ENCODE assay signal across 7 cellular contexts in genomic region chr7:37921340-37921805, GRCh38. TPM values are rescaled to one million over a fixed set of nuclear protein-coding genes. Genes with fewer than 3 reads are reported as not detected.
DNase-seq lines count a peak whose midpoint lies in the region; ATAC-seq and TF ChIP-seq lines count a peak whose summit lies in the region.

No MANE protein-coding gene starts in this region.

- H3K4me3 ChIP-seq in Loucy (ENCODE audit: low read length, poor library complexity, severe bottlenecking) (peak overlapping the region; percentile 95), gastroesophageal sphincter (peak overlapping the region; percentile 77 to 82)

- H3K79me2 ChIP-seq in Loucy (ENCODE audit: insufficient read depth, low read length) = peaks cover 54% of the 10 kb centered on the region

- peaks cover 42% of the 10 kb centered on the region for H3K4me1 ChIP-seq in Loucy (ENCODE audit: insufficient read depth, low read length, poor library complexity, severe bottlenecking)
- H3K4me1 ChIP-seq in gastroesophageal sphincter = peaks cover 0 to 43% (median 5%) of the 10 kb centered on the region in 3 donors

- 11 to 27% methylated on average over 4 to 7 of the region's 17 CpGs for WGBS in gastroesophageal sphincter (ENCODE audit: low coverage in 1 of 2), 2 donors

- no peak for TF ChIP-seq POLR2A in gastroesophageal sphincter (IDR thresholded peaks at IDR 0.05)

- peaks cover 13% of the 10 kb centered on the region for H4K20me1 ChIP-seq in Loucy (ENCODE audit: insufficient read depth, low read length, poor library complexity, severe bottlenecking)

- no peak for TF ChIP-seq EP300 in gastroesophageal sphincter (IDR thresholded peaks at IDR 0.05)

- H3K9me3 ChIP-seq in Loucy (ENCODE audit: insufficient read depth, low read depth, low read length) = 0 out of 2 replicates have a peak, but pooled peaks cover 5% of the 10 kb centered on the region
- peaks cover 0 to 12% (median 0%) of the 10 kb centered on the region in 3 donors for H3K9me3 ChIP-seq in gastroesophageal sphincter

- H2AFZ ChIP-seq in Loucy (ENCODE audit: low read length) = peak overlapping the region; percentile 92

- peak overlapping the region; percentile 96 for H3K4me2 ChIP-seq in Loucy (ENCODE audit: low read depth, low read length, poor library complexity, severe bottlenecking)

- ATAC-seq in GM21529 (IDR thresholded peaks at IDR 0.05; ENCODE audit: unreplicated experiment) = peak; percentile 61
- ATAC-seq in gastroesophageal sphincter = peak; percentile 20
- ATAC-seq in omental fat pad (ENCODE audit: low FRiP score) = peak; percentile 57
- no peak for ATAC-seq in GM21515 (IDR thresholded peaks at IDR 0.05; ENCODE audit: unreplicated experiment)

- H3K27me3 ChIP-seq in Loucy (ENCODE audit: insufficient read depth, low read length, poor library complexity, severe bottlenecking) (no peaks in the 10 kb centered on the region), gastroesophageal sphincter (peaks cover 25% of the 10 kb centered on the region)

- H3K27ac ChIP-seq in VCaP (peak overlapping the region; percentile 97), gastroesophageal sphincter (peak overlapping the region; percentile 65 to 86 (median 84))

- H3K36me3 ChIP-seq in Loucy (ENCODE audit: insufficient read depth, low read length) (no peaks in the 10 kb centered on the region), gastroesophageal sphincter (no peaks in the 10 kb centered on the region)

- TF ChIP-seq CTCF in GM10266 (IDR thresholded peaks at IDR 0.05; ENCODE audit: control insufficient read depth, insufficient read depth, low read depth, missing control alignments) = peak; percentile 43
- TF ChIP-seq CTCF in Loucy (conservative IDR thresholded peaks at IDR 0.05; ENCODE audit: low read length) = peak; percentile 50
- TF ChIP-seq CTCF in VCaP (conservative IDR thresholded peaks at IDR 0.05) = 0 out of 2 replicates have a peak, but pooled peaks have one; percentile 30
- peak in 1 of 4 experiments; percentile 22 for TF ChIP-seq CTCF in gastroesophageal sphincter (IDR thresholded peaks at IDR 0.05)
- no peak for TF ChIP-seq CTCF in omental fat pad (IDR thresholded peaks at IDR 0.05)

- peak overlapping the region; percentile 88 for H3K9ac ChIP-seq in Loucy (ENCODE audit: low read depth, low read length, poor library complexity, severe bottlenecking)

- no peaks in the 10 kb centered on the region for H3K9me2 ChIP-seq in Loucy (replicated peaks; ENCODE audit: low read depth, low read length)

- DNase-seq in GM10266 (ENCODE audit: extremely low spot score) (no peak), omental fat pad (ENCODE audit: low spot score) (no peak)

- H3F3A ChIP-seq in Loucy (ENCODE audit: low read depth) = no peaks in the 10 kb centered on the region

RNA-seq across cellular contexts. Expression of gene EPDR1, which starts 0.9 kb away (rescaled TPM):
- total RNA-seq in gastroesophageal sphincter (10 to 100 TPM; 14.3 to 43.8 (median 19.0) TPM), omental fat pad (10 to 100 TPM in 3 of 4 donors, 1 to 10 TPM in 1; 9.1 to 35.6 (median 21.1) TPM)

RNA-seq across cellular contexts. Expression of gene SFRP4, which starts 4.8 kb away (rescaled TPM):
- total RNA-seq in gastroesophageal sphincter = 10 to 100 TPM in 1 of 4 donors, 1 to 10 TPM in 3; 1.4 to 11.0 (median 5.1) TPM
- 10 to 100 TPM in 3 of 4 donors, 1 to 10 TPM in 1; 3.5 to 23.0 (median 14.2) TPM for total RNA-seq in omental fat pad

Comparison
In these comparisons a context has a peak if more than half of its experiments do, and no peak if none do; other contexts are left out.
1. CTCF ChIP-seq: peak in GM10266 (single experiment), Loucy (single experiment) and VCaP (single experiment); none in omental fat pad (0 of 3).